ENCODE assay signal across 8 cellular contexts in genomic region chr1:161119017-161119378, GRCh38. TPM values are rescaled to one million over a fixed set of nuclear protein-coding genes. Genes with fewer than 3 reads are reported as not detected.
DNase-seq lines count a peak whose midpoint lies in the region; ATAC-seq, FAIRE-seq and TF ChIP-seq lines count a peak whose summit lies in the region.

No MANE protein-coding gene starts in this region.

- dilution Hi-C loops in keratinocyte (cut with MboI; ENCODE audit: extremely low pct_ligation_motif_present, low sequenced_read_pairs) = no loop called here

- FAIRE-seq in astrocyte (lab: Jason Lieb, UNC) (no peak), keratinocyte (lab: Jason Lieb, UNC) (no peak)

- H3K27ac ChIP-seq in astrocyte (ENCODE audit: low read depth, low read length) (peak overlapping the region; percentile 98), keratinocyte (ENCODE audit: control insufficient read depth, insufficient read depth, low read length) (peak overlapping the region; percentile 97), stomach smooth muscle (ENCODE audit: low read length) (peak overlapping the region; percentile 91)

- H3K4me1 Mint-ChIP-seq in astrocyte (ENCODE audit: low read depth, unreplicated experiment) = peaks cover 31% of the 10 kb centered on the region

- H3K27me3 ChIP-seq in astrocyte (ENCODE audit: insufficient read depth, low read length) (no peaks in the 10 kb centered on the region), keratinocyte (ENCODE audit: control insufficient read depth, extremely low read depth, insufficient read depth, low read length) (no peaks in the 10 kb centered on the region), stomach smooth muscle (ENCODE audit: control insufficient read depth in 1 of 2, insufficient read depth in 2 of 2, low read length in 2 of 2) (no peaks in the 10 kb centered on the region)

- H3K79me2 ChIP-seq in astrocyte (ENCODE audit: insufficient read depth, low read length) (peaks cover 69% of the 10 kb centered on the region), keratinocyte (ENCODE audit: control insufficient read depth, insufficient read depth, low read length) (peaks cover 40% of the 10 kb centered on the region)

- H3K36me3 Mint-ChIP-seq in astrocyte (ENCODE audit: low read depth, unreplicated experiment) = peaks cover 20% of the 10 kb centered on the region

- H3K9me3 ChIP-seq in astrocyte (ENCODE audit: insufficient read depth, low read depth, low read length) = no peaks in the 10 kb centered on the region
- H3K9me3 ChIP-seq in keratinocyte (ENCODE audit: control insufficient read depth, low read depth, low read length) = no peaks in the 10 kb centered on the region
- H3K9me3 ChIP-seq in stomach smooth muscle (ENCODE audit: control insufficient read depth in 2 of 2, low read length in 2 of 2) = no peaks in the 10 kb centered on the region

- ATAC-seq in HG02763 (IDR thresholded peaks at IDR 0.05; ENCODE audit: unreplicated experiment) = no peak

- H3K4me3 ChIP-seq in astrocyte (ENCODE audit: insufficient read depth, low read depth, low read length) = peak overlapping the region; percentile 98
- H3K4me3 ChIP-seq in keratinocyte (ENCODE audit: control insufficient read depth in 2 of 3, extremely low read depth in 1 of 3, insufficient read depth in 2 of 3, low read depth in 1 of 3, low read length in 3 of 3) = peak overlapping the region; percentile 72 to 86 (median 85)
- H3K4me3 ChIP-seq in stomach smooth muscle (ENCODE audit: low read length in 2 of 2) = peak overlapping the region; percentile 99 to 100

- TF ChIP-seq CTCF in astrocyte (IDR thresholded peaks at IDR 0.05; ENCODE audit: insufficient read depth, low read depth, low read length) = no peak
- TF ChIP-seq CTCF in keratinocyte (optimal IDR thresholded peaks at IDR 0.05 in 1 of 3, IDR thresholded peaks at IDR 0.05 in 1 of 3, conservative IDR thresholded peaks at IDR 0.05 in 1 of 3; ENCODE audit: extremely low read depth in 1 of 3, insufficient read depth in 2 of 3, low read length in 3 of 3) = no peak

- peak overlapping the region; percentile 86 for H3K4me2 ChIP-seq in astrocyte (ENCODE audit: low read length)
- peak overlapping the region; percentile 90 for H3K4me2 ChIP-seq in keratinocyte (ENCODE audit: control insufficient read depth, extremely low read depth, insufficient read depth, low read depth, low read length)

- no peaks in the 10 kb centered on the region for H3K9me3 Mint-ChIP-seq in astrocyte (ENCODE audit: unreplicated experiment)

- H3K27me3 Mint-ChIP-seq in astrocyte (ENCODE audit: low read depth, unreplicated experiment) = no peaks in the 10 kb centered on the region

- H3K4me1 ChIP-seq in astrocyte (ENCODE audit: insufficient read depth, low read length) (peaks cover 31% of the 10 kb centered on the region), keratinocyte (ENCODE audit: control insufficient read depth, extremely low read depth, insufficient read depth, low read length) (peaks cover 35% of the 10 kb centered on the region), stomach smooth muscle (ENCODE audit: control insufficient read depth, insufficient read depth, low read length) (peaks cover 36% of the 10 kb centered on the region)

- H3K9ac ChIP-seq in astrocyte (ENCODE audit: low read length) = peak overlapping the region; percentile 99
- peak overlapping the region; percentile 98 for H3K9ac ChIP-seq in keratinocyte (ENCODE audit: control insufficient read depth, extremely low read depth, insufficient read depth, low read length)
- peak overlapping the region; percentile 98 to 99 for H3K9ac ChIP-seq in stomach smooth muscle (ENCODE audit: low read length in 2 of 2)

- H2AFZ ChIP-seq in astrocyte (ENCODE audit: low read depth, low read length) = no peak overlapping the region
- no peak overlapping the region for H2AFZ ChIP-seq in keratinocyte (ENCODE audit: control insufficient read depth, low read length)

- peak; percentile 23 for DNase-seq in stimulated activated CD4-positive, alpha-beta T cell treated with anti-CD3 and anti-CD28 coated beads, Interleukin-12 subunit alpha, Interleukin-12 subunit beta, amount 100 ng/mL, for 4 hours
- no peak for DNase-seq in stimulated activated CD4-positive, alpha-beta T cell treated with anti-CD3 and anti-CD28 coated beads, Interleukin-2, amount 100 ng/mL, for 48 hours
- DNase-seq in astrocyte (ENCODE audit: low read depth) = no peak
- no peak for DNase-seq in keratinocyte (ENCODE audit: low read depth, low spot score)
- DNase-seq in NCI-H2107 treated with DMSO at 0.1 percent for 48 hours (lab: John Stamatoyannopoulos, UW; ENCODE audit: unreplicated experiment) = no peak
- no peak for DNase-seq in NCI-H1417 treated with DMSO at 0.1 percent for 48 hours (lab: John Stamatoyannopoulos, UW)

- no peaks in the 10 kb centered on the region for H3K9me1 ChIP-seq in keratinocyte (ENCODE audit: control insufficient read depth, extremely low read depth, insufficient read depth, low read length)

- H3K27ac Mint-ChIP-seq in astrocyte (ENCODE audit: unreplicated experiment) = peak overlapping the region; percentile 98

- H3K36me3 ChIP-seq in astrocyte (ENCODE audit: insufficient read depth, low read length) (peaks cover 29% of the 10 kb centered on the region), keratinocyte (ENCODE audit: control insufficient read depth in 2 of 2, extremely low read depth in 1 of 2, insufficient read depth in 2 of 2, low read length in 2 of 2) (peaks cover 25 to 37% of the 10 kb centered on the region in 2 experiments), stomach smooth muscle (ENCODE audit: control insufficient read depth in 2 of 2, insufficient read depth in 2 of 2, low read length in 2 of 2) (peaks cover 34% of the 10 kb centered on the region in 2 donors)

- peak overlapping the region; percentile 95 for H3K4me3 Mint-ChIP-seq in astrocyte (ENCODE audit: unreplicated experiment)

- H4K20me1 ChIP-seq in astrocyte (ENCODE audit: insufficient read depth, low read length) (peaks cover 32% of the 10 kb centered on the region), keratinocyte (ENCODE audit: control insufficient read depth, extremely low read depth, insufficient read depth, low read length) (no peaks in the 10 kb centered on the region)

RNA-seq across cellular contexts. Expression of gene NIT1, which starts 1.1 kb away (rescaled TPM):
- 25.6 and 25.9 TPM in 2 replicates for total RNA-seq in astrocyte
- polyA plus RNA-seq in keratinocyte = 22.9 to 51.0 TPM (median 27.6 TPM) in 3 replicates
- polyA plus RNA-seq in keratinocyte (2011; ENCODE audit: low read depth) = 24.7 TPM
- polyA plus RNA-seq in keratinocyte (2011; cell fraction: cytosol; rRNA removed) = 24.3 and 34.8 TPM in 2 replicates
- 71.9 and 77.7 TPM in 2 replicates for polyA plus RNA-seq in keratinocyte (2011; cell fraction: nucleus; rRNA removed)
- polyA plus RNA-seq in keratinocyte (2012; ENCODE audit: low replicate concordance) = 41.7 and 50.3 TPM in 2 replicates
- polyA minus RNA-seq in keratinocyte = 28.3 to 68.5 TPM (median 38.7 TPM) in 3 replicates
- 17.3 TPM for polyA minus RNA-seq in keratinocyte (2011; cell fraction: cytosol; rRNA and poly(A)+ RNA removed)
- polyA minus RNA-seq in keratinocyte (2011; cell fraction: nucleus; rRNA and poly(A)+ RNA removed) = 20.2 and 27.1 TPM in 2 replicates

RNA-seq across cellular contexts. Expression of gene PFDN2, which starts 1.2 kb away (rescaled TPM):
- 103 and 111 TPM in 2 replicates for total RNA-seq in astrocyte
- polyA plus RNA-seq in keratinocyte = 106 to 228 TPM (median 184 TPM) in 3 replicates
- polyA plus RNA-seq in keratinocyte (2011; ENCODE audit: low read depth) = 260 TPM
- 137 and 187 TPM in 2 replicates for polyA plus RNA-seq in keratinocyte (2011; cell fraction: cytosol; rRNA removed)
- 63.9 and 100 TPM in 2 replicates for polyA plus RNA-seq in keratinocyte (2011; cell fraction: nucleus; rRNA removed)
- 213 and 232 TPM in 2 replicates for polyA plus RNA-seq in keratinocyte (2012; ENCODE audit: low replicate concordance)
- polyA minus RNA-seq in keratinocyte = 12.6 to 31.6 TPM (median 18.4 TPM) in 3 replicates
- polyA minus RNA-seq in keratinocyte (2011; cell fraction: cytosol; rRNA and poly(A)+ RNA removed) = 52.6 TPM
- polyA minus RNA-seq in keratinocyte (2011; cell fraction: nucleus; rRNA and poly(A)+ RNA removed) = 6.5 and 12.3 TPM in 2 replicates

RNA-seq across cellular contexts. Expression of gene DEDD, which starts 13.5 kb away (rescaled TPM):
- total RNA-seq in astrocyte = 40.9 and 41.8 TPM in 2 replicates
- polyA plus RNA-seq in keratinocyte = 29.3 to 49.9 TPM (median 33.0 TPM) in 3 replicates
- 12.3 TPM for polyA plus RNA-seq in keratinocyte (2011; ENCODE audit: low read depth)
- 31.7 and 34.5 TPM in 2 replicates for polyA plus RNA-seq in keratinocyte (2011; cell fraction: cytosol; rRNA removed)
- 39.3 and 44.9 TPM in 2 replicates for polyA plus RNA-seq in keratinocyte (2011; cell fraction: nucleus; rRNA removed)
- polyA plus RNA-seq in keratinocyte (2012; ENCODE audit: low replicate concordance) = 22.6 and 31.4 TPM in 2 replicates
- 56.7 to 81.1 TPM (median 72.0 TPM) in 3 replicates for polyA minus RNA-seq in keratinocyte
- 30.9 TPM for polyA minus RNA-seq in keratinocyte (2011; cell fraction: cytosol; rRNA and poly(A)+ RNA removed)
- 18.1 and 25.4 TPM in 2 replicates for polyA minus RNA-seq in keratinocyte (2011; cell fraction: nucleus; rRNA and poly(A)+ RNA removed)

RNA-seq across cellular contexts. Expression of gene KLHDC9, which starts 20.8 kb away (rescaled TPM):
- total RNA-seq in astrocyte = 1.5 and 1.8 TPM in 2 replicates
- 0.32 to 0.73 TPM (median 0.54 TPM) in 3 replicates for polyA plus RNA-seq in keratinocyte
- not detected for polyA plus RNA-seq in keratinocyte (2011; ENCODE audit: low read depth)
- polyA plus RNA-seq in keratinocyte (2011; cell fraction: cytosol; rRNA removed) = 0.15 and 0.36 TPM in 2 replicates
- polyA plus RNA-seq in keratinocyte (2011; cell fraction: nucleus; rRNA removed) = 0.38 and 1.3 TPM in 2 replicates
- 0.17 and 0.40 TPM in 2 replicates for polyA plus RNA-seq in keratinocyte (2012; ENCODE audit: low replicate concordance)
- polyA minus RNA-seq in keratinocyte = 1.4 TPM in 1 of 3 replicates, not detected in the others
- not detected for polyA minus RNA-seq in keratinocyte (2011; cell fraction: cytosol; rRNA and poly(A)+ RNA removed)
- not detected in 2 replicates for polyA minus RNA-seq in keratinocyte (2011; cell fraction: nucleus; rRNA and poly(A)+ RNA removed)

RNA-seq across cellular contexts. Expression of gene NECTIN4, which starts 29.6 kb away (rescaled TPM):
- 1.6 and 1.9 TPM in 2 replicates for total RNA-seq in astrocyte
- 6.0 to 19.0 TPM (median 8.6 TPM) in 3 replicates for polyA plus RNA-seq in keratinocyte
- polyA plus RNA-seq in keratinocyte (2011; ENCODE audit: low read depth) = 60.1 TPM
- polyA plus RNA-seq in keratinocyte (2011; cell fraction: cytosol; rRNA removed) = 2.6 and 4.3 TPM in 2 replicates
- polyA plus RNA-seq in keratinocyte (2011; cell fraction: nucleus; rRNA removed) = 20.7 and 42.1 TPM in 2 replicates
- polyA plus RNA-seq in keratinocyte (2012; ENCODE audit: low replicate concordance) = 2.9 and 144 TPM in 2 replicates
- 7.1 to 52.8 TPM (median 19.4 TPM) in 3 replicates for polyA minus RNA-seq in keratinocyte
- polyA minus RNA-seq in keratinocyte (2011; cell fraction: cytosol; rRNA and poly(A)+ RNA removed) = 6.5 TPM
- polyA minus RNA-seq in keratinocyte (2011; cell fraction: nucleus; rRNA and poly(A)+ RNA removed) = 19.1 and 21.9 TPM in 2 replicates
